22 cellular contexts compared by ENCODE assay signal in the genomic region with DNA sequence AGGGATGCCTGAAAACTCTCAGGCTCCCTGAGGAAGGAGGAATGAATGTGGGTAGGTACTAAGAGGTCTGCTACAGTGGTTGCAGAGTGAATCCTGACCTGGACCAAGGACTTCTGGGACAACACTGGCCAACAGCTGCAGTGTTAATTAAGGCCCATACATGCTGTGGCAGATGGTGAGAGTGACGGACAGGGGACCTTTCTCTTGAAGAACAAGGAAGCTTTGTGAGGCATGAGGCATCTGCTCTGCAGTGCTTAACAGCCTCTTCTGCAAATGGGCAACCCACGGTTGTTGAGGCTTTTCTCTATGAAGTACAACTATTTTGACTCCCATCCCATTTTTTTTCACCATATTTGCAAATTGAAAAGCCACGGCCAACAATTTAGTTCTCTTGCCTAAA. TPM values are rescaled to one million over a fixed set of nuclear protein-coding genes. Genes with fewer than 3 reads are reported as not detected.
"Had no signal": no experiment of that assay in that cellular context is flagged by ENCODE, and none has a peak within 500 bp of the region (broad histone marks: within the 10 kb centered on the region; RNA-seq: fewer than 3 reads in every experiment).

No MANE protein-coding gene starts in this region.

- H3K4me3 ChIP-seq: heart left ventricle, mucosa of descending colon, prostate gland, sigmoid colon, stomach had no signal

- H3K4me1 Mint-ChIP-seq: activated B cell treated with CpG ODN at 0.5 μM for 24 hours; brain; central memory CD8-positive, alpha-beta T cell; natural killer cell had no signal

- H3K4me3 Mint-ChIP-seq: activated B cell treated with CpG ODN at 0.5 μM for 24 hours; activated CD8-positive, alpha-beta T cell treated with anti-CD3 and anti-CD28 coated beads for 36 hours; brain; central memory CD8-positive, alpha-beta T cell; effector memory CD8-positive, alpha-beta T cell; natural killer cell; T-helper 2 cell treated with Interferon-gamma antibody and Interleukin-4, amounts not matched to agents 5 μg/mL and 100 μg/mL, for 36 hours had no signal

- H3K9me3 ChIP-seq: mucosa of descending colon, prostate gland had no signal

- DNase-seq: activated B cell treated with CpG ODN at 0.5 μM for 24 hours; activated CD4-positive, alpha-beta T cell treated with anti-CD3 and anti-CD28 coated beads for 48 hours; activated CD8-positive, alpha-beta T cell treated with anti-CD3 and anti-CD28 coated beads for 36 hours; activated effector memory CD4-positive, alpha-beta T cell treated with anti-CD3 and anti-CD28 coated beads, Interleukin-2, amount 50 U/mL, for 16 hours; activated T-cell treated with anti-CD3 and anti-CD28 coated beads, Interleukin-2, amount 50 U/mL, for 48 hours; cortex of kidney; effector memory CD8-positive, alpha-beta T cell; foreskin keratinocyte; heart left ventricle; mucosa of descending colon; natural killer cell; sigmoid colon; stimulated activated CD4-positive, alpha-beta T cell treated with anti-CD3 and anti-CD28 coated beads, Interleukin-12 subunit alpha, Interleukin-12 subunit beta, amount 100 ng/mL, for 4 hours; stimulated activated CD4-positive, alpha-beta T cell treated with anti-CD3 and anti-CD28 coated beads, Interleukin-2, amount 100 ng/mL, for 24 hours; stomach; SW 1271 had no signal

- H3K36me3 ChIP-seq: heart left ventricle, prostate gland, sigmoid colon, stomach had no signal

- ATAC-seq: activated CD8-positive, alpha-beta T cell treated with anti-CD3 and anti-CD28 coated beads for 36 hours; activated naive CD4-positive, alpha-beta T cell treated with anti-CD3 and anti-CD28 coated beads, Interleukin-2, amount 50 U/mL, for 72 hours; effector memory CD8-positive, alpha-beta T cell; foreskin keratinocyte; heart left ventricle; mucosa of descending colon; natural killer cell had no signal

- H3K27ac ChIP-seq: foreskin keratinocyte, heart left ventricle, prostate gland, sigmoid colon, stomach had no signal

- H3K36me3 Mint-ChIP-seq: brain, natural killer cell had no signal

- H3K27me3 ChIP-seq: sigmoid colon had no signal

- H3K27ac Mint-ChIP-seq: activated B cell treated with CpG ODN at 0.5 μM for 24 hours; activated CD8-positive, alpha-beta T cell treated with anti-CD3 and anti-CD28 coated beads for 36 hours; activated naive CD4-positive, alpha-beta T cell treated with anti-CD3 and anti-CD28 coated beads, Interleukin-2, amount 50 U/mL, for 72 hours; brain; effector memory CD8-positive, alpha-beta T cell; natural killer cell; T-helper 2 cell treated with Interferon-gamma antibody and Interleukin-4, amounts not matched to agents 5 μg/mL and 100 μg/mL, for 36 hours had no signal

- H3K4me1 ChIP-seq: foreskin keratinocyte, heart left ventricle, prostate gland, sigmoid colon, stomach had no signal

- H3K9me3 Mint-ChIP-seq: activated CD8-positive, alpha-beta T cell treated with anti-CD3 and anti-CD28 coated beads for 36 hours; activated naive CD4-positive, alpha-beta T cell treated with anti-CD3 and anti-CD28 coated beads, Interleukin-2, amount 50 U/mL, for 72 hours; central memory CD8-positive, alpha-beta T cell; effector memory CD8-positive, alpha-beta T cell; natural killer cell had no signal

RNA-seq across cellular contexts. Expression of a gene that starts 26.6 kb away (rescaled TPM):
- total RNA-seq: activated B cell treated with CpG ODN at 0.5 μM for 24 hours; activated CD8-positive, alpha-beta T cell treated with anti-CD3 and anti-CD28 coated beads for 36 hours; activated naive CD4-positive, alpha-beta T cell treated with anti-CD3 and anti-CD28 coated beads, Interleukin-2, amount 50 U/mL, for 72 hours; foreskin keratinocyte; lung microvascular endothelial cell; natural killer cell had no signal
